Comparison of ENCODE assay signal across 11 cellular contexts in the genomic region with DNA sequence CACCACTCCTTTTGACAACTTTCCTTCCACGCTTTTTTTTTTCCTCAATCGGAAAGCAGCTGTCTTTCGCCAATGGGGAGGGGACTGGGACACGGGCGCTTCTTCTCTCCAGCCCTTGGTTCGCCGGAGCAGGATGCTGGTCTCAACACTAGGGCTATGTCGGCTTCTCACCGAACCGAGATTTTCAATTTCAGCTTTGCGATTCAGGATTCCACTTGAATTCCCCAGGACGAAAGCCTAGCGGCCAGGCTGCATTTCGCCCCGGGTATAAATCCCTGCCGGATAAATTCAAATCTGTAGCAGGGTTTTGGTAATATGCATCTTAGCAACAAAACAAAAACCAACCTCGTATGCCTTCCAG. TPM values are rescaled to one million over a fixed set of nuclear protein-coding genes. Genes with fewer than 3 reads are reported as not detected.
DNase-seq lines count a peak whose midpoint lies in the region; ATAC-seq and TF ChIP-seq lines count a peak whose summit lies in the region.
"Had no signal": no experiment of that assay in that cellular context is flagged by ENCODE, and none has a peak within 500 bp of the region (broad histone marks: within the 10 kb centered on the region; RNA-seq: fewer than 3 reads in every experiment).

No MANE protein-coding gene starts in this region.

- DNase-seq in activated CD8-positive, alpha-beta memory T cell treated with anti-CD3 and anti-CD28 coated beads, Interleukin-2, amount 10 ng/mL, durations not matched to agents 7 days and 5 days: no peak
- no peak for DNase-seq in activated CD8-positive, alpha-beta memory T cell treated with anti-CD3 and anti-CD28 coated beads for 24 hours
- DNase-seq in glutamatergic neuron (no peak), trophoblast cell (no peak), colonic mucosa (no peak), superior temporal gyrus (ENCODE audit: extremely low spot score) (no peak)
- DNase-seq: activated B cell treated with CpG ODN at 0.5 μM for 24 hours, EL, NCI-H526 treated with DMSO at 0.1 percent for 48 hours had no signal

- no peak overlapping the region for H3K18ac ChIP-seq in trophoblast cell (ENCODE audit: low read length)

- no peak overlapping the region for H3K4me3 Mint-ChIP-seq in activated CD8-positive, alpha-beta memory T cell treated with anti-CD3 and anti-CD28 coated beads, Interleukin-2, amount 10 ng/mL, durations not matched to agents 7 days and 5 days
- peak overlapping the region; percentile 46 to 82 (median 55) for H3K4me3 Mint-ChIP-seq in IgD-negative memory B cell
- peak overlapping the region; percentile 85 for H3K4me3 Mint-ChIP-seq in glutamatergic neuron (ENCODE audit: unreplicated experiment)
- H3K4me3 Mint-ChIP-seq: activated B cell treated with CpG ODN at 0.5 μM for 24 hours had no signal

- no peak overlapping the region for H4K91ac ChIP-seq in trophoblast cell (ENCODE audit: low read depth, low read length)

- ATAC-seq in activated CD8-positive, alpha-beta memory T cell treated with anti-CD3 and anti-CD28 coated beads, Interleukin-2, amount 10 ng/mL, durations not matched to agents 7 days and 5 days: no peak
- no peak for ATAC-seq in GM18519 (IDR thresholded peaks at IDR 0.05; ENCODE audit: low FRiP score, unreplicated experiment)

- H2BK5ac ChIP-seq in trophoblast cell (ENCODE audit: low read depth, low read length, poor library complexity): no peak overlapping the region

- no peak overlapping the region for H3K14ac ChIP-seq in trophoblast cell (ENCODE audit: low read length)

- H3K27ac ChIP-seq in trophoblast cell (ENCODE audit: low read depth, low read length) (no peak overlapping the region), colonic mucosa (no peak overlapping the region)

- H3K4me1 ChIP-seq in trophoblast cell (ENCODE audit: control insufficient read depth in 1 of 2, insufficient read depth in 2 of 2, low read length in 2 of 2): peaks cover 0 to 2% of the 10 kb centered on the region in 2 experiments
- no peaks in the 10 kb centered on the region for H3K4me1 ChIP-seq in colonic mucosa

- peaks cover 2% of the 10 kb centered on the region for H3K4me1 Mint-ChIP-seq in activated CD8-positive, alpha-beta memory T cell treated with anti-CD3 and anti-CD28 coated beads, Interleukin-2, amount 10 ng/mL, durations not matched to agents 7 days and 5 days
- H3K4me1 Mint-ChIP-seq in IgD-negative memory B cell: peaks cover 2 to 21% (median 7%) of the 10 kb centered on the region in 3 donors
- H3K4me1 Mint-ChIP-seq in glutamatergic neuron (ENCODE audit: low read depth, unreplicated experiment): peaks cover 55% of the 10 kb centered on the region

- WGBS in trophoblast cell (ENCODE audit: extremely low coverage, insufficient coverage, insufficient read length): no CpG with 5 or more reads among the region's 17 CpGs

- no peak overlapping the region for H2AFZ ChIP-seq in trophoblast cell (ENCODE audit: insufficient read depth, low read length, poor library complexity)

- peaks cover 61% of the 10 kb centered on the region for H3K27me3 ChIP-seq in trophoblast cell (ENCODE audit: insufficient read depth, low read length)
- H3K27me3 ChIP-seq in colonic mucosa: peaks cover 86% of the 10 kb centered on the region

- peak overlapping the region; percentile 98 for H3K4me2 ChIP-seq in trophoblast cell (ENCODE audit: low read length)

- peak overlapping the region; percentile 67 for H3K27ac Mint-ChIP-seq in activated CD8-positive, alpha-beta memory T cell treated with anti-CD3 and anti-CD28 coated beads, Interleukin-2, amount 10 ng/mL, durations not matched to agents 7 days and 5 days
- H3K27ac Mint-ChIP-seq in IgD-negative memory B cell: peak overlapping the region; percentile 80 to 98 (median 97)
- H3K27ac Mint-ChIP-seq in glutamatergic neuron (ENCODE audit: unreplicated experiment): peak overlapping the region; percentile 15
- H3K27ac Mint-ChIP-seq: activated B cell treated with CpG ODN at 0.5 μM for 24 hours had no signal

- peaks cover 88% of the 10 kb centered on the region for H3K27me3 Mint-ChIP-seq in activated CD8-positive, alpha-beta memory T cell treated with anti-CD3 and anti-CD28 coated beads, Interleukin-2, amount 10 ng/mL, durations not matched to agents 7 days and 5 days
- H3K27me3 Mint-ChIP-seq in IgD-negative memory B cell (peaks cover 66% of the 10 kb centered on the region), glutamatergic neuron (ENCODE audit: unreplicated experiment) (peaks cover 22% of the 10 kb centered on the region)

- no peaks in the 10 kb centered on the region for H3K79me2 ChIP-seq in trophoblast cell (ENCODE audit: control insufficient read depth, insufficient read depth, low read length, poor library complexity)

- no peak overlapping the region for H3K23ac ChIP-seq in trophoblast cell (ENCODE audit: low read length)

- no peak overlapping the region for H3K4ac ChIP-seq in trophoblast cell (ENCODE audit: low read depth, low read length)

- H2AK5ac ChIP-seq in trophoblast cell (ENCODE audit: low read length): no peak overlapping the region

- H3K9ac ChIP-seq in trophoblast cell (ENCODE audit: low read length) (no peak overlapping the region), colonic mucosa (ENCODE audit: low read depth in 2 of 2, low read length in 2 of 2) (no peak overlapping the region)

- no peak overlapping the region for H2BK12ac ChIP-seq in trophoblast cell (ENCODE audit: low read length)

- no peaks in the 10 kb centered on the region for H3K9me3 Mint-ChIP-seq in activated CD8-positive, alpha-beta memory T cell treated with anti-CD3 and anti-CD28 coated beads, Interleukin-2, amount 10 ng/mL, durations not matched to agents 7 days and 5 days (ENCODE audit: low read depth)
- H3K9me3 Mint-ChIP-seq in IgD-negative memory B cell (peaks cover 2 to 17% (median 5%) of the 10 kb centered on the region in 3 donors), glutamatergic neuron (ENCODE audit: unreplicated experiment) (peaks cover 32% of the 10 kb centered on the region)

- H3K4me3 ChIP-seq in trophoblast cell (ENCODE audit: low read depth, low read length): no peak overlapping the region
- no peak overlapping the region for H3K4me3 ChIP-seq in colonic mucosa

- H3K9me3 ChIP-seq in trophoblast cell (ENCODE audit: insufficient read depth, low read depth, low read length) (no peaks in the 10 kb centered on the region), colonic mucosa (no peaks in the 10 kb centered on the region)

- H3K36me3 ChIP-seq in trophoblast cell (ENCODE audit: control insufficient read depth in 1 of 2, insufficient read depth in 2 of 2, low read length in 2 of 2) (no peaks in the 10 kb centered on the region), colonic mucosa (no peaks in the 10 kb centered on the region)

- no peaks in the 10 kb centered on the region for H3K36me3 Mint-ChIP-seq in activated CD8-positive, alpha-beta memory T cell treated with anti-CD3 and anti-CD28 coated beads, Interleukin-2, amount 10 ng/mL, durations not matched to agents 7 days and 5 days
- H3K36me3 Mint-ChIP-seq in IgD-negative memory B cell (no peaks in the 10 kb centered on the region), glutamatergic neuron (ENCODE audit: unreplicated experiment) (peaks cover 12% of the 10 kb centered on the region)

- H3K79me1 ChIP-seq in trophoblast cell (ENCODE audit: low read length): no peaks in the 10 kb centered on the region

- H4K12ac ChIP-seq in trophoblast cell (ENCODE audit: low read depth, low read length): no peak overlapping the region

- intact Hi-C loops in colonic mucosa (cut with DNase I): no loop called here

- H2BK120ac ChIP-seq in trophoblast cell (ENCODE audit: insufficient read depth, low read length, poor library complexity): no peak overlapping the region

- CTCF ChIA-PET in activated CD8-positive, alpha-beta memory T cell treated with anti-CD3 and anti-CD28 coated beads, Interleukin-2, amount 10 ng/mL, durations not matched to agents 7 days and 5 days (lab: Charles Lee): no interaction called here

- no peak overlapping the region for H4K8ac ChIP-seq in trophoblast cell (ENCODE audit: low read depth, low read length)

- TF ChIP-seq CTCF in glutamatergic neuron (IDR thresholded peaks at IDR 0.05; ENCODE audit: partially characterized antibody, unreplicated experiment) (no peak), colonic mucosa (IDR thresholded peaks at IDR 0.05) (no peak)

RNA-seq across cellular contexts. Expression of a gene that starts 7.9 kb away (rescaled TPM):
- total RNA-seq in activated CD8-positive, alpha-beta memory T cell treated with anti-CD3 and anti-CD28 coated beads, Interleukin-2, amount 10 ng/mL, durations not matched to agents 7 days and 5 days: under 1 TPM; 0.18 to 0.23 TPM
- not detected for polyA plus RNA-seq in IgD-negative memory B cell
- total RNA-seq in glutamatergic neuron (ENCODE audit: unreplicated experiment) (125 TPM), colonic mucosa (not detected)
- 0.07 and 0.08 TPM in 2 replicates for polyA plus RNA-seq in trophoblast cell (2013)

Comparison
In these comparisons a context has a peak if more than half of its experiments do, and no peak if none do; other contexts are left out.
1. H3K27ac Mint-ChIP-seq: peak in every context shown above with its lines; median percentile 97 in IgD-negative memory B cell; 67 in activated CD8-positive, alpha-beta memory T cell treated with anti-CD3 and anti-CD28 coated beads, Interleukin-2, amount 10 ng/mL, durations not matched to agents 7 days and 5 days; 15 in glutamatergic neuron.
2. RNA of a gene that starts 7.9 kb away (total RNA-seq): 125 TPM in glutamatergic neuron (single experiment); 0.18 to 0.23 TPM in activated CD8-positive, alpha-beta memory T cell treated with anti-CD3 and anti-CD28 coated beads, Interleukin-2, amount 10 ng/mL, durations not matched to agents 7 days and 5 days and not detected in colonic mucosa; every median in the first group is over 100 times any median in the second.